In the genomic region with DNA sequence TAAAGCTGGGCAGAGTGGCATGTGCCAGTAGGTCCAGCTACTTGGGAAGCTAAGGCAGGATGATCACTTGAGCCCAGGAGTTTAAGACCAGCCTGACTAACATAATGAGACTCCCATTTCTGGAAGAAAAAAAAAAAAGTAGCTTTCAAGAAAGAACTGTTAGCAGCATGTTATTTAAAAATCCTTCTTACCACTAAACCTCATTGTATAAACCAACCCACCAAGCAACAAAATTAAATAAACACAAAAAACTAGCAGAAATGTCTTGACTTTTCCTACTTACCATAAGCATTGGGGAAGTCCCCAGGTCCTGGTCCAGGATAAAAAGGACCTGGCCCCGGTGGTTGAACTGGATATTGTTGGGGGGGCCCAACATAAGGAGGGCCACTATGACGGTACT, we compare ENCODE assay signal across 23 cellular contexts.
DNase-seq lines count a peak whose midpoint lies in the region; ATAC-seq, FAIRE-seq and TF ChIP-seq lines count a peak whose summit lies in the region.
"Had no signal": no experiment of that assay in that cellular context is flagged by ENCODE, and none has a peak within 500 bp of the region (broad histone marks: within the 10 kb centered on the region; RNA-seq: fewer than 3 reads in every experiment).

No MANE protein-coding gene starts in this region.

- H2AFZ ChIP-seq in IMR-90 (replicated peaks; ENCODE audit: low read length, poor library complexity), result no peak overlapping the region

- TF ChIP-seq CTCF in AG04450 (IDR thresholded peaks at IDR 0.05; ENCODE audit: low read depth, low read length) (no peak), IMR-90 (conservative IDR thresholded peaks at IDR 0.05; ENCODE audit: low read depth, low read length) (no peak), colonic mucosa (IDR thresholded peaks at IDR 0.05) (no peak), esophagus squamous epithelium (IDR thresholded peaks at IDR 0.05) (no peak)

- no TSS peak for BruUV-seq in IMR-90 (replicated peaks; lab: Mats Ljungman, UMichigan)

- TF ChIP-seq POLR2A in IMR-90 (IDR thresholded peaks at IDR 0.05; ENCODE audit: low read depth, low read length) (no peak), esophagus squamous epithelium (IDR thresholded peaks at IDR 0.05) (no peak)

- H3K79me1 ChIP-seq in IMR-90 (ENCODE audit: low read depth in 1 of 2, low read length in 2 of 2), result peaks cover 7 to 42% of the 10 kb centered on the region in 2 experiments; a peak in 3 of 4 replicates

- H3K4me3 ChIP-seq in AG04450 (ENCODE audit: low read depth, low read length) (no peak overlapping the region), IMR-90 (ENCODE audit: insufficient read depth, low read depth, low read length) (no peak overlapping the region), colonic mucosa (no peak overlapping the region), esophagus squamous epithelium (no peak overlapping the region)
- H3K4me3 ChIP-seq: A549; BLaER1 treated with 17β-estradiol and CSF1 and Interleukin-3, amounts not matched to agents 10 nM and 100 nM had no signal

- H2AK5ac ChIP-seq in IMR-90 (ENCODE audit: low read depth, low read length), result no peak overlapping the region

- H3K9me3 ChIP-seq in AG04450 (ENCODE audit: control insufficient read depth, insufficient read depth, low read length) (no peaks in the 10 kb centered on the region), IMR-90 (ENCODE audit: control insufficient read depth, insufficient read depth, low read length) (no peaks in the 10 kb centered on the region), colonic mucosa (no peaks in the 10 kb centered on the region), esophagus squamous epithelium (no peaks in the 10 kb centered on the region)
- H3K9me3 ChIP-seq: A549; BLaER1 treated with 17β-estradiol and CSF1 and Interleukin-3, amounts not matched to agents 10 nM and 100 nM; Caco-2 had no signal

- peaks cover 10% of the 10 kb centered on the region for H3K4me1 ChIP-seq in IMR-90 (ENCODE audit: control insufficient read depth, insufficient read depth, low read length)
- no peaks in the 10 kb centered on the region for H3K4me1 ChIP-seq in colonic mucosa
- peaks cover 0 to 7% (median 0%) of the 10 kb centered on the region in 3 donors for H3K4me1 ChIP-seq in esophagus squamous epithelium
- H3K4me1 ChIP-seq: Caco-2 had no signal

- H2BK20ac ChIP-seq in IMR-90 (ENCODE audit: low read depth, low read length), result no peak overlapping the region

- intact Hi-C loops in IMR-90 (cut with micrococcal nuclease) (loop anchor here (5.0 kb wide), 1 partner anchor 217 kb away; no protein-coding TSS in a partner anchor), colonic mucosa (cut with DNase I) (loop anchor here (5.0 kb wide), 1 partner anchor 217 kb away; no protein-coding TSS in a partner anchor), esophagus squamous epithelium (cut with DNase I) (no loop called here)

- CTCF ChIA-PET in AG04450 (lab: Charles Lee) (interaction anchor here (3.0 kb wide), 1 partner anchor 215 kb away, joined by 20 read pairs; no protein-coding TSS in a partner anchor), IMR-90 (lab: Yijun Ruan, JAX) (interaction anchor here (0.6 to 1.4 kb wide), 2 partner anchors 40 to 215 kb away, joined by 4 to 9 read pairs; no protein-coding TSS in a partner anchor)

- H2BK5ac ChIP-seq in IMR-90 (ENCODE audit: low read depth, low read length, poor library complexity, severe bottlenecking), result no peak overlapping the region

- no peak overlapping the region for H2BK15ac ChIP-seq in IMR-90 (ENCODE audit: low read depth, low read length)

- H3K27ac ChIP-seq in AG04450 (ENCODE audit: low read depth, low read length), result no peak overlapping the region
- H3K27ac ChIP-seq in IMR-90 (ENCODE audit: insufficient read depth, low read length), result no peak overlapping the region
- H3K27ac ChIP-seq in colonic mucosa, result no peak overlapping the region
- H3K27ac ChIP-seq in esophagus squamous epithelium, result no peak overlapping the region
- H3K27ac ChIP-seq: 22Rv1; A549; BLaER1 treated with 17β-estradiol and CSF1 and Interleukin-3, amounts not matched to agents 10 nM and 100 nM; C4-2B had no signal

- H2BK120ac ChIP-seq in IMR-90 (ENCODE audit: low read depth, low read length), result no peak overlapping the region

- H4K8ac ChIP-seq in IMR-90 (ENCODE audit: low read depth in 2 of 2, low read length in 2 of 2), result no peak overlapping the region

- DNase-seq in AG04450 (ENCODE audit: low read depth, low spot score), result peak; percentile 24
- peak; percentile 29 for DNase-seq in H4 (ENCODE audit: low spot score)
- DNase-seq in IMR-90, result peak; percentile 72
- DNase-seq in fibroblast of peridontal ligament (ENCODE audit: extremely low read depth), result peak; percentile 35
- DNase-seq in colonic mucosa, result no peak
- no peak for DNase-seq in LoVo (ENCODE audit: low spot score)
- no peak for DNase-seq in esophagus squamous epithelium (lab: John Stamatoyannopoulos, UW)
- no peak for DNase-seq in urothelium cell line (ENCODE audit: low spot score)
- DNase-seq: AML-193; Caco-2; Calu3; CD4-positive, alpha-beta T cell; CD8-positive, alpha-beta T cell; DMS79 treated with DMSO at 0.1 percent for 48 hours; GF-D8 had no signal

- H3K4me2 ChIP-seq in IMR-90 (ENCODE audit: low read depth, low read length), result no peak overlapping the region
- H3K4me2 ChIP-seq: A549; BLaER1 treated with 17β-estradiol and CSF1 and Interleukin-3, amounts not matched to agents 10 nM and 100 nM had no signal

- no peaks in the 10 kb centered on the region for H3K27me3 ChIP-seq in AG04450 (ENCODE audit: control insufficient read depth, insufficient read depth, low read length)
- no peaks in the 10 kb centered on the region for H3K27me3 ChIP-seq in IMR-90 (ENCODE audit: control insufficient read depth, insufficient read depth, low read length)
- no peaks in the 10 kb centered on the region for H3K27me3 ChIP-seq in colonic mucosa
- no peaks in the 10 kb centered on the region for H3K27me3 ChIP-seq in esophagus squamous epithelium
- H3K27me3 ChIP-seq: BLaER1 treated with 17β-estradiol and CSF1 and Interleukin-3, amounts not matched to agents 10 nM and 100 nM had no signal

- no peak overlapping the region for H3K4ac ChIP-seq in IMR-90 (ENCODE audit: low read depth, low read length)

- no peak for TF ChIP-seq RAD21 in IMR-90 (IDR thresholded peaks at IDR 0.05; ENCODE audit: low read length)

- H3K18ac ChIP-seq in IMR-90 (ENCODE audit: low read depth, low read length), result no peak overlapping the region

- H3K23ac ChIP-seq in IMR-90 (ENCODE audit: low read depth, low read length), result no peak overlapping the region

- H4K5ac ChIP-seq in IMR-90 (ENCODE audit: low read depth, low read length), result no peak overlapping the region

- H3K36me3 ChIP-seq in IMR-90 (ENCODE audit: control insufficient read depth, insufficient read depth, low read length), result no peaks in the 10 kb centered on the region
- no peaks in the 10 kb centered on the region for H3K36me3 ChIP-seq in colonic mucosa
- H3K36me3 ChIP-seq in esophagus squamous epithelium, result peaks cover 0 to 12% (median 0%) of the 10 kb centered on the region in 3 donors

- FAIRE-seq in urothelium cell line (lab: Jason Lieb, UNC), result no peak
- FAIRE-seq: A549, D721Med, G401.6, GM12891, GM19239 had no signal

- H4K91ac ChIP-seq in IMR-90 (ENCODE audit: insufficient read depth, low read depth, low read length), result no peak overlapping the region

- H3K9ac ChIP-seq in IMR-90 (ENCODE audit: low read depth, low read length) (no peak overlapping the region), colonic mucosa (ENCODE audit: low read depth in 2 of 2, low read length in 2 of 2) (no peak overlapping the region)
- H3K9ac ChIP-seq: BLaER1 treated with 17β-estradiol and CSF1 and Interleukin-3, amounts not matched to agents 10 nM and 100 nM had no signal

- POLR2A ChIA-PET in AG04450 (lab: Yijun Ruan, JAX), result no interaction called here
- POLR2A ChIA-PET in IMR-90 (lab: Charles Lee; ENCODE audit: unreplicated experiment), result interaction anchor here (0.6 kb wide), 1 partner anchor 220 kb away, joined by 4 read pairs; no protein-coding TSS in a partner anchor

- in situ Hi-C loops in IMR-90 (cut with MboI; ENCODE audit: low sequenced_read_pairs), result loop anchor here (10.0 kb wide), 1 partner anchor 215 kb away; no protein-coding TSS in a partner anchor

- dilution Hi-C loops in IMR-90 (cut with HindIII; ENCODE audit: low sequenced_read_pairs, unreplicated experiment), result no loop called here

- peaks cover 20% of the 10 kb centered on the region; the same call in 1 of the 2 replicates for H4K20me1 ChIP-seq in IMR-90 (ENCODE audit: insufficient read depth, low read length)

- WGBS in IMR-90 (ENCODE audit: extremely low coverage in 2 of 2, insufficient read length in 1 of 2), 2 experiments, result no CpG with 5 or more reads among the region's 2 CpGs
- 88 to 89% methylated on average over 2 of the region's 2 CpGs for WGBS in esophagus squamous epithelium, 2 donors

- no peak overlapping the region for H3K56ac ChIP-seq in IMR-90 (ENCODE audit: extremely low read depth, insufficient read depth, low read length)

- no peak overlapping the region for H2AK9ac ChIP-seq in IMR-90 (replicated peaks; ENCODE audit: low read depth, low read length, poor library complexity)

- no peak overlapping the region for H3K14ac ChIP-seq in IMR-90 (replicated peaks; ENCODE audit: low read depth, low read length)

- H3K9me1 ChIP-seq in IMR-90 (ENCODE audit: insufficient read depth, low read length), result peaks cover 8% of the 10 kb centered on the region

- ATAC-seq in IMR-90 (ENCODE audit: low read depth), result peak; percentile 61
- ATAC-seq: A549; CD8-positive, alpha-beta T cell had no signal

TF ChIP-seq in IMR-90, 13 proteins besides CTCF, POLR2A, EP300 and RAD21 (continues in another document):
- TF ChIP-seq RFX5 (IDR thresholded peaks at IDR 0.05; ENCODE audit: low read depth, low read length) (no peak), BHLHE40 (IDR thresholded peaks at IDR 0.05; ENCODE audit: low read depth, low read length) (no peak), CEBPB (IDR thresholded peaks at IDR 0.05; ENCODE audit: low read depth, low read length) (no peak), ELK1 (IDR thresholded peaks at IDR 0.05; ENCODE audit: borderline replicate concordance, low read depth, low read length) (no peak), MAFK (IDR thresholded peaks at IDR 0.05; ENCODE audit: low read depth, low read length) (no peak), NFE2L2 (IDR thresholded peaks at IDR 0.05; ENCODE audit: low read depth, low read length) (no peak)

Comparison
In these comparisons a context has a peak if more than half of its experiments do, and no peak if none do; other contexts are left out.
1. DNase-seq: peak in AG04450 (single experiment), H4 (single experiment), IMR-90 (single experiment) and fibroblast of peridontal ligament (single experiment); none in colonic mucosa (single experiment), LoVo (single experiment), esophagus squamous epithelium (single experiment) and urothelium cell line (single experiment).